Comparison of ENCODE assay signal across 10 cellular contexts in the genomic region with DNA sequence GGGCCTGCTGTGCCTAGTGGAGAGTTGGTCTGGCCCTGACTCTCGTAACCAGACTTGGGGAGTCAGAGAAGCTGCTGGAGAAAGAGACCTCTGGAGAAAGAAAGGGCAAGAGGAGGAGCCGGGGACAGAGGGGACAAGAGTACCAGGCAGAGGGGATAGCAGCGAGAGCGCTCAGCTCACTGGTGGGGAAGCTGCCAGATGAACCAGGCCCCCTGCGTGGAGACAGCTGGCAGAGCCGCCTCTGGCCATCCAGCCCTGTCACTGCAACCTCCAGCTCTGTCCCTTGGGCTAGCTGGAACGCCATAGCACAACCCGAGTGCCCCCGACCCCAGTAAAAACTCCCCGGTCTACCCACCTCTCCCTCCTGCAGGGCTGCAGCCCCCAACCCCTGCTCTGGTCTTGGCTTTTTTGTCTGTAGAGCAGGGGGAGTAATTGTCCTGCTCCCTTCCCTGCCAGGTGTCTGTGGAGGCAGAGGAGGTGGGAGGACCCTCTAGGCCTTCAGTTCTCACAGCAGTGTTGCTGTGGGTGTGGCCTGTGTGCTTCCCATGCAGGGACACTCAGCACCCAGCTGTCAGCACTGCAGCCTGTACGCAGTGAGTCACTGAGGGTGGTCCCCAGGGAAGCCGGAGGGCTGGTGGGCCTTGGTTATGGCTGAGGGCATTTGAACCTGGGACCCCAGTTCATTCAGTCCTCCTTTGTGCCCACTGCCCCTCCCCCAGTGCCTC. TPM values are rescaled to one million over a fixed set of nuclear protein-coding genes. Genes with fewer than 3 reads are reported as not detected.
DNase-seq lines count a peak whose midpoint lies in the region; ATAC-seq lines count a peak whose summit lies in the region.
"Had no signal": no experiment of that assay in that cellular context is flagged by ENCODE, and none has a peak within 500 bp of the region (broad histone marks: within the 10 kb centered on the region; RNA-seq: fewer than 3 reads in every experiment).

No MANE protein-coding gene starts in this region.

- DNase-seq in DMS53 (lab: John Stamatoyannopoulos, UW) = peak; percentile 62
- DNase-seq in MV-4-11 (lab: John Stamatoyannopoulos, UW) = peak; percentile 35
- DNase-seq in SK-N-DZ (ENCODE audit: low spot score) = peak; percentile 68
- DNase-seq in midbrain (lab: John Stamatoyannopoulos, UW) = peak; percentile 35
- DNase-seq in NCI-H2196 treated with DMSO at 0.1 percent for 48 hours (lab: John Stamatoyannopoulos, UW; ENCODE audit: unreplicated experiment) = no peak
- DNase-seq in SKM-1 treated with dmso at 0.1 percent for 144 hours (lab: John Stamatoyannopoulos, UW; ENCODE audit: unreplicated experiment) = no peak
- DNase-seq: activated naive CD4-positive, alpha-beta T cell treated with anti-CD3 and anti-CD28 coated beads, Interleukin-2, amount 50 U/mL, for 16 hours had no signal

- ATAC-seq in HG03460 (IDR thresholded peaks at IDR 0.05; ENCODE audit: unreplicated experiment) (no peak), HG03108 (IDR thresholded peaks at IDR 0.05; ENCODE audit: unreplicated experiment) (no peak)
- ATAC-seq: WTC11 had no signal

RNA-seq across cellular contexts. Expression of gene SUN2, which starts 4.8 kb away (rescaled TPM):
- 79.1 and 95.6 TPM in 2 replicates for polyA plus RNA-seq in SK-N-DZ (2014; cell fraction: cytosol; rRNA removed)
- polyA plus RNA-seq in SK-N-DZ (2014; cell fraction: nucleus; rRNA removed) = 163 and 164 TPM in 2 replicates

RNA-seq across cellular contexts. Expression of gene DNAL4, which starts 33.3 kb away (rescaled TPM):
- 29.0 and 32.8 TPM in 2 replicates for polyA plus RNA-seq in SK-N-DZ (2014; cell fraction: cytosol; rRNA removed)
- 18.6 and 21.3 TPM in 2 replicates for polyA plus RNA-seq in SK-N-DZ (2014; cell fraction: nucleus; rRNA removed)

RNA-seq across cellular contexts. Expression of gene GTPBP1, which starts 54.9 kb away (rescaled TPM):
- 56.2 and 67.9 TPM in 2 replicates for polyA plus RNA-seq in SK-N-DZ (2014; cell fraction: cytosol; rRNA removed)
- polyA plus RNA-seq in SK-N-DZ (2014; cell fraction: nucleus; rRNA removed) = 43.1 and 57.0 TPM in 2 replicates

RNA-seq across cellular contexts. Expression of gene JOSD1, which starts 59.9 kb away (rescaled TPM):
- polyA plus RNA-seq in SK-N-DZ (2014; cell fraction: cytosol; rRNA removed) = 55.5 and 61.2 TPM in 2 replicates
- 41.2 and 43.9 TPM in 2 replicates for polyA plus RNA-seq in SK-N-DZ (2014; cell fraction: nucleus; rRNA removed)

Comparison
In these comparisons a context has a peak if more than half of its experiments do, and no peak if none do; other contexts are left out.
1. DNase-seq: peak in DMS53 (single experiment), MV-4-11 (single experiment), SK-N-DZ (single experiment) and midbrain (single experiment); none in NCI-H2196 treated with DMSO at 0.1 percent for 48 hours (single experiment) and SKM-1 treated with dmso at 0.1 percent for 144 hours (single experiment).